In the genomic region with DNA sequence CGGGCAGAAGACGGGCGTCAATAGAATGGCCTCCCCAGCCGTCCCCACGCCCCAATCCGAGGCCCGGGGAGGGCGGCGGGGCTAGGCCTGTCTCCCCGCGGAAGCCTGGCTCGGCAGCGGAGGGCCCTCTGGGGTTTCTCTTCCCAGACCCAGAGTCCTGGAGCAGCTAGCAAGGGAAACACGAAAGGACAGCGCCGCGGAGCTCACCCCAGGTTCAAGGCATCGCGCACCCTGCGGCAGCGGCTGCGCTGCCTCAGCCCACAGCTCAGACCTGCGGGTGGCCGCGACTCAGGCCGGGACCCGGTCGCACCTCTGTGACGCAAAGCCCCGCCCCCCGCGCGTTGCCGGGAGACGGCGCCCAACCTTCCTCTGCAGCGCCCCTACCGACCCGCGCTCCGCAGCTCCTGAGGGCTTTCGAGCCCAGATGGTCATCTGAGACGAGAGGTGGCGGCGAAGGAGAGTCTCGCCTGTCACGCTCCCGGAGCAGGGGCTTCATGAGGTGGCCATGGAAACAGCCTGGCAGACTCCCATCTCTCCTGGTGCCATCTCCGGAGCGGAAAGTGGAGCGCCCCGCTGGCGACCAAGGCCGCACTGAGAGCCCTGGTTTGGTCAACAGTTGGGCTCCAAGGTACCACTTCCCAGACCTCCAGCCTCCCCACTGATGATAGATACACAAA, we compare ENCODE assay signal across 1 cellular context.
A peak's percentile ranks its signal among the peaks of the same experiment; 100 is the strongest.
TF ChIP-seq lines count a peak whose summit lies in the region.

A gene with protein sequence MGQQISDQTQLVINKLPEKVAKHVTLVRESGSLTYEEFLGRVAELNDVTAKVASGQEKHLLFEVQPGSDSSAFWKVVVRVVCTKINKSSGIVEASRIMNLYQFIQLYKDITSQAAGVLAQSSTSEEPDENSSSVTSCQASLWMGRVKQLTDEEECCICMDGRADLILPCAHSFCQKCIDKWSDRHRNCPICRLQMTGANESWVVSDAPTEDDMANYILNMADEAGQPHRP (minus strand): TSS at position 273 of the 677 bp plus-strand sequence. CDS start 7,029 bp downstream, outside the sequence.

TF ChIP-seq in HepG2, 621 proteins besides CTCF, POLR2A, EP300 and RAD21 (continued from another document and continues in another):
- TF ChIP-seq MIER3 (CRISPR knock-in tag; IDR thresholded peaks at IDR 0.05; ENCODE audit: borderline replicate concordance) (peak; percentile 91), ISL2 (CRISPR knock-in tag; IDR thresholded peaks at IDR 0.05) (peak; percentile 31; the same call in 1 of the 2 replicates), PAF1 (CRISPR knock-in tag; IDR thresholded peaks at IDR 0.05) (no peak), KAT7 (CRISPR knock-in tag; IDR thresholded peaks at IDR 0.05; ENCODE audit: borderline replicate concordance) (peak; percentile 80; the same call in 1 of the 2 replicates), SSRP1 (CRISPR knock-in tag; IDR thresholded peaks at IDR 0.05) (no peak), SUZ12 (IDR thresholded peaks at IDR 0.05; ENCODE audit: low read depth, low read length) (no peak), ZNF350 (CRISPR knock-in tag; IDR thresholded peaks at IDR 0.05; ENCODE audit: borderline replicate concordance, low read depth) (peak; percentile 95), RXRA (CRISPR knock-in tag; IDR thresholded peaks at IDR 0.05) (peak; percentile 74; the same call in 1 of the 2 replicates), FOXC1 (CRISPR knock-in tag; IDR thresholded peaks at IDR 0.05; ENCODE audit: borderline replicate concordance) (peak; percentile 87; the same call in 1 of the 2 replicates), CREM (IDR thresholded peaks at IDR 0.05) (peak; percentile 92), CREM (CRISPR knock-in tag; IDR thresholded peaks at IDR 0.05) (peak; percentile 87), ZNF17 (CRISPR knock-in tag; IDR thresholded peaks at IDR 0.05) (no peak), HOXA9 (CRISPR knock-in tag; IDR thresholded peaks at IDR 0.05; ENCODE audit: borderline replicate concordance) (no peak; the same call in 1 of the 2 replicates), ZBED4 (CRISPR knock-in tag; IDR thresholded peaks at IDR 0.05; ENCODE audit: borderline replicate concordance) (peak; percentile 77), ZNF670 (CRISPR knock-in tag; IDR thresholded peaks at IDR 0.05; ENCODE audit: borderline replicate concordance) (no peak), ZFX (CRISPR knock-in tag; IDR thresholded peaks at IDR 0.05; ENCODE audit: low read depth) (peak; percentile 98), MAFK (conservative IDR thresholded peaks at IDR 0.05 in 1 of 2, IDR thresholded peaks at IDR 0.05 in 1 of 2; ENCODE audit: low read length in 2 of 2) (no peak), ZNF33A (CRISPR knock-in tag; IDR thresholded peaks at IDR 0.05; ENCODE audit: borderline replicate concordance) (no peak), MAFF (IDR thresholded peaks at IDR 0.05; ENCODE audit: low read depth, low read length) (no peak), ZNF747 (CRISPR knock-in tag; IDR thresholded peaks at IDR 0.05; ENCODE audit: borderline replicate concordance) (peak; percentile 49; the same call in 1 of the 2 replicates), ZNF800 (CRISPR knock-in tag; IDR thresholded peaks at IDR 0.05) (peak; percentile 84), YY1 (IDR thresholded peaks at IDR 0.05; ENCODE audit: insufficient read depth, insufficient replicate concordance, low read depth, low read length) (peak; percentile 68), RBM39 (IDR thresholded peaks at IDR 0.05; ENCODE audit: low read depth, low read length, poor library complexity, severe bottlenecking) (no peak), MAF1 (CRISPR knock-in tag; IDR thresholded peaks at IDR 0.05; ENCODE audit: borderline replicate concordance) (no peak), ZBTB33 (CRISPR knock-in tag; IDR thresholded peaks at IDR 0.05) (no peak), ZNF704 (CRISPR knock-in tag; IDR thresholded peaks at IDR 0.05; ENCODE audit: borderline replicate concordance) (peak; percentile 82; the same call in 1 of the 2 replicates), ZNF570 (CRISPR knock-in tag; IDR thresholded peaks at IDR 0.05; ENCODE audit: borderline replicate concordance) (no peak), ZBTB21 (CRISPR knock-in tag; IDR thresholded peaks at IDR 0.05) (no peak), ZNF619 (CRISPR knock-in tag; IDR thresholded peaks at IDR 0.05) (peak; percentile 77; the same call in 1 of the 2 replicates), ZFP36 (IDR thresholded peaks at IDR 0.05; ENCODE audit: borderline replicate concordance, low read depth, low read length, partially characterized antibody) (no peak), MXD4 (CRISPR knock-in tag; IDR thresholded peaks at IDR 0.05) (peak; percentile 80), CAMTA2 (CRISPR knock-in tag; IDR thresholded peaks at IDR 0.05; ENCODE audit: borderline replicate concordance) (no peak), TCF7 (IDR thresholded peaks at IDR 0.05; ENCODE audit: low read depth) (no peak), ZNF788 (CRISPR knock-in tag; IDR thresholded peaks at IDR 0.05; ENCODE audit: borderline replicate concordance) (peak; percentile 85; the same call in 1 of the 2 replicates), DMAP1 (CRISPR knock-in tag; IDR thresholded peaks at IDR 0.05) (peak; percentile 71), CENPX (CRISPR knock-in tag; IDR thresholded peaks at IDR 0.05) (no peak), HBP1 (CRISPR knock-in tag; IDR thresholded peaks at IDR 0.05; ENCODE audit: low read depth) (peak; percentile 81; the same call in 1 of the 2 replicates), ZNF34 (CRISPR knock-in tag; IDR thresholded peaks at IDR 0.05; ENCODE audit: borderline replicate concordance) (no peak), NFE2 (CRISPR knock-in tag; IDR thresholded peaks at IDR 0.05) (no peak), ZNF362 (CRISPR knock-in tag; IDR thresholded peaks at IDR 0.05; ENCODE audit: borderline replicate concordance) (no peak; the same call in 1 of the 2 replicates), KLF13 (CRISPR knock-in tag; IDR thresholded peaks at IDR 0.05) (no peak), HDAC1 (CRISPR knock-in tag; IDR thresholded peaks at IDR 0.05) (peak; percentile 77), ZNF709 (CRISPR knock-in tag; IDR thresholded peaks at IDR 0.05) (peak; percentile 90)
- TF ChIP-seq, protein P1, sequence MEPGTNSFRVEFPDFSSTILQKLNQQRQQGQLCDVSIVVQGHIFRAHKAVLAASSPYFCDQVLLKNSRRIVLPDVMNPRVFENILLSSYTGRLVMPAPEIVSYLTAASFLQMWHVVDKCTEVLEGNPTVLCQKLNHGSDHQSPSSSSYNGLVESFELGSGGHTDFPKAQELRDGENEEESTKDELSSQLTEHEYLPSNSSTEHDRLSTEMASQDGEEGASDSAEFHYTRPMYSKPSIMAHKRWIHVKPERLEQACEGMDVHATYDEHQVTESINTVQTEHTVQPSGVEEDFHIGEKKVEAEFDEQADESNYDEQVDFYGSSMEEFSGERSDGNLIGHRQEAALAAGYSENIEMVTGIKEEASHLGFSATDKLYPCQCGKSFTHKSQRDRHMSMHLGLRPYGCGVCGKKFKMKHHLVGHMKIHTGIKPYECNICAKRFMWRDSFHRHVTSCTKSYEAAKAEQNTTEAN (CRISPR knock-in tag; conservative IDR thresholded peaks at IDR 0.05), result 0 out of 2 replicates have a peak, but pooled peaks have one; percentile 7
- TF ChIP-seq, protein P2, sequence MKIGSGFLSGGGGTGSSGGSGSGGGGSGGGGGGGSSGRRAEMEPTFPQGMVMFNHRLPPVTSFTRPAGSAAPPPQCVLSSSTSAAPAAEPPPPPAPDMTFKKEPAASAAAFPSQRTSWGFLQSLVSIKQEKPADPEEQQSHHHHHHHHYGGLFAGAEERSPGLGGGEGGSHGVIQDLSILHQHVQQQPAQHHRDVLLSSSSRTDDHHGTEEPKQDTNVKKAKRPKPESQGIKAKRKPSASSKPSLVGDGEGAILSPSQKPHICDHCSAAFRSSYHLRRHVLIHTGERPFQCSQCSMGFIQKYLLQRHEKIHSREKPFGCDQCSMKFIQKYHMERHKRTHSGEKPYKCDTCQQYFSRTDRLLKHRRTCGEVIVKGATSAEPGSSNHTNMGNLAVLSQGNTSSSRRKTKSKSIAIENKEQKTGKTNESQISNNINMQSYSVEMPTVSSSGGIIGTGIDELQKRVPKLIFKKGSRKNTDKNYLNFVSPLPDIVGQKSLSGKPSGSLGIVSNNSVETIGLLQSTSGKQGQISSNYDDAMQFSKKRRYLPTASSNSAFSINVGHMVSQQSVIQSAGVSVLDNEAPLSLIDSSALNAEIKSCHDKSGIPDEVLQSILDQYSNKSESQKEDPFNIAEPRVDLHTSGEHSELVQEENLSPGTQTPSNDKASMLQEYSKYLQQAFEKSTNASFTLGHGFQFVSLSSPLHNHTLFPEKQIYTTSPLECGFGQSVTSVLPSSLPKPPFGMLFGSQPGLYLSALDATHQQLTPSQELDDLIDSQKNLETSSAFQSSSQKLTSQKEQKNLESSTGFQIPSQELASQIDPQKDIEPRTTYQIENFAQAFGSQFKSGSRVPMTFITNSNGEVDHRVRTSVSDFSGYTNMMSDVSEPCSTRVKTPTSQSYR (CRISPR knock-in tag; IDR thresholded peaks at IDR 0.05; ENCODE audit: borderline replicate concordance), result peak; percentile 75
